Comparison of ENCODE assay signal across 18 cellular contexts in genomic region chr4:176432811-176433540, GRCh38.
DNase-seq lines count a peak whose midpoint lies in the region; ATAC-seq, FAIRE-seq and TF ChIP-seq lines count a peak whose summit lies in the region.
"Had no signal": no experiment of that assay in that cellular context is flagged by ENCODE, and none has a peak within 500 bp of the region (broad histone marks: within the 10 kb centered on the region; RNA-seq: fewer than 3 reads in every experiment).

No MANE protein-coding gene starts in this region.

- POLR2A ChIA-PET in SK-N-SH (lab: Yijun Ruan, JAX) = no interaction called here
- POLR2A ChIA-PET in activated CD8-positive, alpha-beta T cell treated with anti-CD3 and anti-CD28 coated beads, Interleukin-2, amount 10 ng/mL, durations not matched to agents 7 days and 5 days (lab: Charles Lee) = no interaction called here

- H3K4me3 Mint-ChIP-seq in activated CD8-positive, alpha-beta T cell treated with anti-CD3 and anti-CD28 coated beads, Interleukin-2, amount 10 ng/mL, durations not matched to agents 7 days and 5 days = no peak overlapping the region
- H3K4me3 Mint-ChIP-seq: CD8-positive, alpha-beta memory T cell had no signal

- peaks cover 25% of the 10 kb centered on the region for H3F3A ChIP-seq in SK-N-SH (replicated peaks; ENCODE audit: insufficient read depth)

- H3K27ac ChIP-seq in SK-N-SH (ENCODE audit: low read depth in 2 of 2, low read length in 1 of 2) (peak overlapping the region; percentile 48 to 91; a peak in 2 of 4 replicates), thyroid gland (peak overlapping the region; percentile 56 to 88 (median 64))
- H3K27ac ChIP-seq: 22Rv1, BLaER1, HL-60 had no signal

- H3K36me3 ChIP-seq in SK-N-SH (replicated peaks in 1 of 2; ENCODE audit: control insufficient read depth in 1 of 2, insufficient read depth in 2 of 2, low read length in 1 of 2) (no peaks in the 10 kb centered on the region), thyroid gland (no peaks in the 10 kb centered on the region)
- H3K36me3 ChIP-seq: BLaER1, HAP-1 had no signal

- H3K9me3 Mint-ChIP-seq in activated CD8-positive, alpha-beta T cell treated with anti-CD3 and anti-CD28 coated beads, Interleukin-2, amount 10 ng/mL, durations not matched to agents 7 days and 5 days (ENCODE audit: insufficient read depth) = no peaks in the 10 kb centered on the region

- peak overlapping the region; percentile 34; the same call in 1 of the 2 replicates for H2AFZ ChIP-seq in SK-N-SH (ENCODE audit: low read depth)

- no peak for TF ChIP-seq EP300 in SK-N-SH (IDR thresholded peaks at IDR 0.05; ENCODE audit: borderline replicate concordance in 1 of 2, low read depth in 1 of 2, low read length in 1 of 2)

- no peak overlapping the region for H3K27ac Mint-ChIP-seq in activated CD8-positive, alpha-beta T cell treated with anti-CD3 and anti-CD28 coated beads, Interleukin-2, amount 10 ng/mL, durations not matched to agents 7 days and 5 days
- H3K27ac Mint-ChIP-seq: CD8-positive, alpha-beta memory T cell had no signal

- H3K27me3 Mint-ChIP-seq in activated CD8-positive, alpha-beta T cell treated with anti-CD3 and anti-CD28 coated beads, Interleukin-2, amount 10 ng/mL, durations not matched to agents 7 days and 5 days (ENCODE audit: low read depth) = no peaks in the 10 kb centered on the region

- ATAC-seq in SK-N-SH treated with all-trans-retinoic acid at 6 μM for 48 hours = no peak
- ATAC-seq in activated CD8-positive, alpha-beta T cell treated with anti-CD3 and anti-CD28 coated beads, Interleukin-2, amount 10 ng/mL, durations not matched to agents 7 days and 5 days = no peak

- H3K4me1 Mint-ChIP-seq in activated CD8-positive, alpha-beta T cell treated with anti-CD3 and anti-CD28 coated beads, Interleukin-2, amount 10 ng/mL, durations not matched to agents 7 days and 5 days (ENCODE audit: low read depth) = no peaks in the 10 kb centered on the region

- H3K27me3 ChIP-seq in SK-N-SH (ENCODE audit: insufficient read depth) (no peaks in the 10 kb centered on the region; the same call in 1 of the 2 replicates), thyroid gland (no peaks in the 10 kb centered on the region)
- H3K27me3 ChIP-seq: BLaER1 had no signal

- H3K9me3 ChIP-seq in SK-N-SH (no peaks in the 10 kb centered on the region), thyroid gland (no peaks in the 10 kb centered on the region)
- H3K9me3 ChIP-seq: BLaER1, HAP-1 had no signal

- H3K4me1 ChIP-seq in SK-N-SH (ENCODE audit: control insufficient read depth in 1 of 2, insufficient read depth in 2 of 2, low read depth in 1 of 2, low read length in 1 of 2) = no peaks in the 10 kb centered on the region
- H3K4me1 ChIP-seq in thyroid gland = peaks cover 9 to 12% of the 10 kb centered on the region in 2 donors
- H3K4me1 ChIP-seq: HAP-1 had no signal

- no peak overlapping the region for H3K4me2 ChIP-seq in SK-N-SH
- H3K4me2 ChIP-seq: BLaER1 had no signal

- H3K4me3 ChIP-seq in SK-N-SH (ENCODE audit: low read depth in 2 of 2, low read length in 1 of 2) (no peak overlapping the region), fibroblast of the aortic adventitia (ENCODE audit: low read depth, low read length) (no peak overlapping the region), thyroid gland (replicated peaks in 1 of 3) (no peak overlapping the region)
- H3K4me3 ChIP-seq: BLaER1, HAP-1 had no signal

- no peak for FAIRE-seq in urothelium cell line (lab: Jason Lieb, UNC)
- FAIRE-seq: GM19239, H1 had no signal

- 35% methylated on average over 6 of the region's 6 CpGs for WGBS in SK-N-SH (ENCODE audit: low lambda C conversion rate)
- WGBS in thyroid gland, 2 donors = 20 to 23% methylated on average over 6 of the region's 6 CpGs

- no peak for TF ChIP-seq CTCF in SK-N-SH (IDR thresholded peaks at IDR 0.05)
- no peak for TF ChIP-seq CTCF in fibroblast of the aortic adventitia (IDR thresholded peaks at IDR 0.05; ENCODE audit: insufficient read depth, low read length)
- no peak for TF ChIP-seq CTCF in thyroid gland (IDR thresholded peaks at IDR 0.05)

- TF ChIP-seq POLR2A in thyroid gland (IDR thresholded peaks at IDR 0.05) = no peak

- no peaks in the 10 kb centered on the region for H3K9me2 ChIP-seq in SK-N-SH

- H3K9ac ChIP-seq in SK-N-SH = no peak overlapping the region
- H3K9ac ChIP-seq: BLaER1 had no signal

- DNase-seq in SK-N-SH (no peak), brain pericyte (ENCODE audit: low read depth, low spot score) (peak; percentile 36), fibroblast of the aortic adventitia (ENCODE audit: low read depth) (peak; percentile 62), thyroid gland (peak; percentile 36 to 63), superior temporal gyrus (ENCODE audit: extremely low spot score) (no peak), urothelium cell line (ENCODE audit: low spot score) (no peak)
- no peak for DNase-seq in activated CD8-positive, alpha-beta T cell treated with anti-CD3 and anti-CD28 coated beads, Interleukin-2, amount 10 ng/mL, durations not matched to agents 7 days and 5 days
- DNase-seq: AML-193; CD8-positive, alpha-beta memory T cell; DMS53; GF-D8 had no signal

- TF ChIP-seq RAD21 in SK-N-SH (IDR thresholded peaks at IDR 0.05; ENCODE audit: low read length) = no peak

- CTCF ChIA-PET in SK-N-SH (lab: Yijun Ruan, JAX) = no interaction called here
- CTCF ChIA-PET in activated CD8-positive, alpha-beta T cell treated with anti-CD3 and anti-CD28 coated beads, Interleukin-2, amount 10 ng/mL, durations not matched to agents 7 days and 5 days (lab: Charles Lee) = no interaction called here

- intact Hi-C loops in thyroid gland (cut with DNase I) = no loop called here

- H4K20me1 ChIP-seq in SK-N-SH (ENCODE audit: insufficient read depth) = no peaks in the 10 kb centered on the region
- H4K20me1 ChIP-seq: BLaER1 had no signal

- no peaks in the 10 kb centered on the region for H3K36me3 Mint-ChIP-seq in activated CD8-positive, alpha-beta T cell treated with anti-CD3 and anti-CD28 coated beads, Interleukin-2, amount 10 ng/mL, durations not matched to agents 7 days and 5 days (ENCODE audit: low read depth)

- H3K79me2 ChIP-seq in SK-N-SH (ENCODE audit: insufficient read depth) = no peaks in the 10 kb centered on the region

TF ChIP-seq in SK-N-SH, 30 proteins besides CTCF, POLR2A, EP300 and RAD21 (continues in another document):
- TF ChIP-seq POLR2AphosphoS5 (IDR thresholded peaks at IDR 0.05; ENCODE audit: low read depth, low read length) = no peak
- no peak for TF ChIP-seq FOXM1 (IDR thresholded peaks at IDR 0.05; ENCODE audit: low read depth)
- no peak for TF ChIP-seq CHD2 (IDR thresholded peaks at IDR 0.05; ENCODE audit: low read length, partially characterized antibody)
- no peak for TF ChIP-seq PBX3 (IDR thresholded peaks at IDR 0.05)
- TF ChIP-seq JUND (IDR thresholded peaks at IDR 0.05) = no peak
- TF ChIP-seq YY1 (IDR thresholded peaks at IDR 0.05; ENCODE audit: low read depth) = no peak
- TF ChIP-seq ELF1 (IDR thresholded peaks at IDR 0.05) = no peak
- TF ChIP-seq GABPA (IDR thresholded peaks at IDR 0.05; ENCODE audit: low read depth) = no peak
- no peak for TF ChIP-seq USF2 (IDR thresholded peaks at IDR 0.05; ENCODE audit: borderline replicate concordance, low read depth, low read length)
- no peak for TF ChIP-seq FOXJ3 (CRISPR knock-in tag; IDR thresholded peaks at IDR 0.05)

TF ChIP-seq in SK-N-SH treated with all-trans-retinoic acid at 6 μM for 48 hours, 23 proteins besides CTCF, POLR2A, EP300 and RAD21 (continues in another document):
- no peak for TF ChIP-seq BACH2 (CRISPR knock-in tag; IDR thresholded peaks at IDR 0.05; ENCODE audit: borderline replicate concordance)
- TF ChIP-seq TCF4 (CRISPR knock-in tag; IDR thresholded peaks at IDR 0.05; ENCODE audit: borderline replicate concordance) = no peak
- TF ChIP-seq, protein P1, sequence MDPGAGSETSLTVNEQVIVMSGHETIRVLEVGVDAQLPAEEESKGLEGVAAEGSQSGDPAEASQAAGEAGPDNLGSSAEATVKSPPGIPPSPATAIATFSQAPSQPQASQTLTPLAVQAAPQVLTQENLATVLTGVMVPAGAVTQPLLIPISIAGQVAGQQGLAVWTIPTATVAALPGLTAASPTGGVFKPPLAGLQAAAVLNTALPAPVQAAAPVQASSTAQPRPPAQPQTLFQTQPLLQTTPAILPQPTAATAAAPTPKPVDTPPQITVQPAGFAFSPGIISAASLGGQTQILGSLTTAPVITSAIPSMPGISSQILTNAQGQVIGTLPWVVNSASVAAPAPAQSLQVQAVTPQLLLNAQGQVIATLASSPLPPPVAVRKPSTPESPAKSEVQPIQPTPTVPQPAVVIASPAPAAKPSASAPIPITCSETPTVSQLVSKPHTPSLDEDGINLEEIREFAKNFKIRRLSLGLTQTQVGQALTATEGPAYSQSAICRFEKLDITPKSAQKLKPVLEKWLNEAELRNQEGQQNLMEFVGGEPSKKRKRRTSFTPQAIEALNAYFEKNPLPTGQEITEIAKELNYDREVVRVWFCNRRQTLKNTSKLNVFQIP (CRISPR knock-in tag; IDR thresholded peaks at IDR 0.05; ENCODE audit: borderline replicate concordance, low read depth) = no peak
- no peak for TF ChIP-seq ARNTL (CRISPR knock-in tag; IDR thresholded peaks at IDR 0.05; ENCODE audit: borderline replicate concordance, low read depth)
- no peak for TF ChIP-seq OSR1 (CRISPR knock-in tag; IDR thresholded peaks at IDR 0.05)
- TF ChIP-seq ZNF8 (CRISPR knock-in tag; IDR thresholded peaks at IDR 0.05) = no peak
- TF ChIP-seq ZFP3 (CRISPR knock-in tag; IDR thresholded peaks at IDR 0.05) = no peak
- TF ChIP-seq GLIS3 (CRISPR knock-in tag; IDR thresholded peaks at IDR 0.05) = no peak
- TF ChIP-seq SNAI2 (CRISPR knock-in tag; IDR thresholded peaks at IDR 0.05) = no peak
- no peak for TF ChIP-seq ZFP30 (CRISPR knock-in tag; IDR thresholded peaks at IDR 0.05)
- TF ChIP-seq CSRNP3 (CRISPR knock-in tag; IDR thresholded peaks at IDR 0.05) = no peak

Comparison
In these comparisons a context has a peak if more than half of its experiments do, and no peak if none do; other contexts are left out.
1. DNase-seq: peak in brain pericyte (single experiment), fibroblast of the aortic adventitia (single experiment) and thyroid gland (2 of 2); none in SK-N-SH (single experiment), superior temporal gyrus (single experiment), activated CD8-positive, alpha-beta T cell treated with anti-CD3 and anti-CD28 coated beads, Interleukin-2, amount 10 ng/mL, durations not matched to agents 7 days and 5 days (single experiment) and urothelium cell line (single experiment).